9 cellular contexts compared by ENCODE assay signal in the genomic region with DNA sequence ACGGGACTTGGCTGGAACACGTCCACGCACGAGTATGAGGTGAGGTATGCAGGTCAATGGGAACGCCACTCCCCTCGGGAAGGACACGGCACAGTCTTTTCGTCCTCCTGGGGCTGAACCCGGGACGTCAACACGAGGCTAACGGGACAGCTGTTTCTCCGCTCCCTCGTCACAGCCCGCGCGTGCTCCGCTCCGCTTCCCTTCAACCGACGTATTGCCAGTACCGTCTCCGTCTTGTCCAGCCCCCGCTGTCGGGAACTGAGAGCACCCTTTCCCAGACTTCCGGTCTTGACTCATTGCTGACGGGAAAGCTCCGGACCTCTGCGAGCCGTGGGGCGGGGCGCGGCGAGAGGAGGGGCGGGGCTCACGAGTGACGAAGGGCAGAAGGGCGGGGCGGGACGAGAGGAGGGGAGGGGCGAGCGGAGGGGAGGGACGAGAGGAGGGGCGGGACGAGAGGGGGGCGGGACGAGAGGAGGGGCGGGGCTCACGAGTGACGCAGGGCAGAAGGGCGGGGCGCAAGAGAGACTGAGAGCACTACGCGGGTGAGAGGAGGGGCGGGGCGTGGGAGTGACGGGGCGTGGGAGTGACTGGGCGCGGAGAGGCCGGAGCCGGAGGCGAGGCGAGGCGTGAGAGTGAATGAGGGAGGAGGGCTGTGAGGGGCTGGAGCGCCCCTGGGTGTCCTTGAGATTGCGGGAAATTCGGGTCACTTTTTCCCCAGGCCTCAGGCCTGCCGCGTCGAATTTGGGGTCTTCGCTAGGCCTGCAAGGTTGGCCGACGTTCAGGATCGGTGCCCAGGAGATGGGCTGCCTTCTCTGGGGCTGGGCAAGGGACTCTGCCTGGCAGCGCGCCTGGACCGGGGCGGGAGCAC. TPM values are rescaled to one million over a fixed set of nuclear protein-coding genes. Genes with fewer than 3 reads are reported as not detected.
A peak's percentile ranks its signal among the peaks of the same experiment; 100 is the strongest.
DNase-seq lines count a peak whose midpoint lies in the region; ATAC-seq, FAIRE-seq and TF ChIP-seq lines count a peak whose summit lies in the region.
"Had no signal": no experiment of that assay in that cellular context is flagged by ENCODE, and none has a peak within 500 bp of the region (broad histone marks: within the 10 kb centered on the region; RNA-seq: fewer than 3 reads in every experiment).

No MANE protein-coding gene starts in this region.

- 0 out of 2 replicates have a peak, but pooled peaks have one; percentile 5 for TF ChIP-seq CTCF in HepG2 (CRISPR knock-in tag; IDR thresholded peaks at IDR 0.05)

- no peaks in the 10 kb centered on the region; a peak in 1 of 5 replicates for H3K27me3 ChIP-seq in HepG2 (ENCODE audit: control insufficient read depth in 1 of 2, insufficient read depth in 2 of 2, low read length in 2 of 2)

- POLR2A ChIA-PET in HepG2 (lab: Yijun Ruan, JAX) = interaction anchor here (0.7 to 2.4 kb wide), 15 partner anchors 8 to 207 kb away, joined by 3 to 23 read pairs (median 7); partner anchors contain the start of genes ADAMTS4, APOA2, CFAP126 and NDUFS2

- 2% methylated on average over 37 of the region's 79 CpGs for WGBS in HepG2 (ENCODE audit: low lambda C conversion rate)

- TF ChIP-seq EP300 in HepG2 (IDR thresholded peaks at IDR 0.05; ENCODE audit: low read depth in 2 of 2, low read length in 2 of 2) = no peak; a peak in 1 of 4 replicates
- TF ChIP-seq EP300 in HepG2 (CRISPR knock-in tag; IDR thresholded peaks at IDR 0.05; ENCODE audit: borderline replicate concordance) = peak; percentile 44; the same call in 1 of the 2 replicates

- no peaks in the 10 kb centered on the region for H4K20me1 ChIP-seq in HepG2 (ENCODE audit: insufficient read depth, low read length)

- H3K4me1 ChIP-seq in HepG2 (ENCODE audit: insufficient read depth, low read length) = peaks cover 50% of the 10 kb centered on the region

- no peaks in the 10 kb centered on the region for H3K79me2 ChIP-seq in HepG2 (ENCODE audit: insufficient read depth, low read length)

- TF ChIP-seq RAD21 in HepG2 (CRISPR knock-in tag; IDR thresholded peaks at IDR 0.05) = peak; percentile 14; the same call in 1 of the 2 replicates

- H3K9ac ChIP-seq in HepG2 (ENCODE audit: insufficient read depth, low read depth, low read length) = peak overlapping the region; percentile 90

- peak; percentile 93 to 95 for TF ChIP-seq POLR2A in HepG2 (IDR thresholded peaks at IDR 0.05; ENCODE audit: insufficient read depth in 1 of 2, low read depth in 2 of 2, low read length in 2 of 2)

- no TSS peak for BruUV-seq in HepG2 (replicated peaks; lab: Mats Ljungman, UMichigan)

- H3K9me3 ChIP-seq in HepG2 (ENCODE audit: low read length) = no peaks in the 10 kb centered on the region

- FAIRE-seq in HepG2 (lab: Jason Lieb, UNC) = peak; percentile 30

- peak overlapping the region; percentile 99 for H3K4me2 ChIP-seq in HepG2 (ENCODE audit: low read depth, low read length)

- peak overlapping the region; percentile 66 to 97 (median 80) for H3K4me3 ChIP-seq in HepG2 (replicated peaks in 1 of 3; ENCODE audit: insufficient read depth in 1 of 3, low read depth in 2 of 3, low read length in 3 of 3)

- ATAC-seq in GM19397 (IDR thresholded peaks at IDR 0.05; ENCODE audit: unreplicated experiment) = peak; percentile 78
- ATAC-seq in HG03558 (IDR thresholded peaks at IDR 0.05; ENCODE audit: extremely low read depth, unreplicated experiment) = peak; percentile 39
- peak; percentile 92 for ATAC-seq in HepG2

- intact Hi-C loops in HepG2 (cut with micrococcal nuclease; ENCODE audit: unreplicated experiment) = loop anchor here (1.0 kb wide), 1 partner anchor 8 kb away; no protein-coding TSS in a partner anchor

- in situ Hi-C loops in HepG2 (cut with HindIII; ENCODE audit: extremely low pct_ligation_motif_present, low pct_unique_long_range_greater_than_20kb) = loop anchor here (10.0 kb wide), 1 partner anchor 165 kb away; the partner anchor contains the start of genes APOA2 and TOMM40L

- peak overlapping the region; percentile 74 for H3K27ac ChIP-seq in HepG2 (ENCODE audit: extremely low read length, insufficient read depth, low read length)

- DNase-seq in CD1c-positive myeloid dendritic cell (ENCODE audit: extremely low spot score) (peak; percentile 98), NCI-H748 (lab: John Stamatoyannopoulos, UW; ENCODE audit: unreplicated experiment) (peak; percentile 93), dedifferentiated amniotic fluid mesenchymal stem cell (ENCODE audit: extremely low spot score) (peak; percentile 98), HepG2 (ENCODE audit: low spot score) (peak; percentile 91)
- peak; percentile 96 for DNase-seq in activated CD4-positive, alpha-beta T cell treated with anti-CD3 and anti-CD28 coated beads, Interleukin-2, amount 50 U/mL, for 1 hour
- DNase-seq in stimulated activated CD4-positive, alpha-beta T cell treated with anti-CD3 and anti-CD28 coated beads, Interleukin-2, amount 100 ng/mL, for 4 hours (ENCODE audit: low read depth) = peak; percentile 90

- H2AFZ ChIP-seq in HepG2 (ENCODE audit: low read length) = peak overlapping the region; percentile 84

- no peaks in the 10 kb centered on the region for H3K36me3 ChIP-seq in HepG2 (replicated peaks in 1 of 2; ENCODE audit: control insufficient read depth in 1 of 2, insufficient read depth in 2 of 2, low read length in 2 of 2)

- CTCF ChIA-PET in HepG2 (lab: Yijun Ruan, JAX; ENCODE audit: low intra/inter-chr PET ratio, low total read pairs) = no interaction called here

TF ChIP-seq in HepG2, 621 proteins besides CTCF, POLR2A, EP300 and RAD21 (continues in another document):
- TF ChIP-seq KDM2A (CRISPR knock-in tag; IDR thresholded peaks at IDR 0.05; ENCODE audit: borderline replicate concordance, low read depth) (peak; percentile 62; the same call in 1 of the 2 replicates), ZFAT (CRISPR knock-in tag; conservative IDR thresholded peaks at IDR 0.05) (no peak), MXD1 (CRISPR knock-in tag; IDR thresholded peaks at IDR 0.05) (peak; percentile 42), HMGXB4 (CRISPR knock-in tag; IDR thresholded peaks at IDR 0.05; ENCODE audit: borderline replicate concordance in 1 of 2, low read depth in 1 of 2) (peak; percentile 47 to 78; a peak in 2 of 4 replicates), YEATS4 (CRISPR knock-in tag; IDR thresholded peaks at IDR 0.05; ENCODE audit: borderline replicate concordance) (peak; percentile 59; the same call in 1 of the 2 replicates), BCL6 (CRISPR knock-in tag; IDR thresholded peaks at IDR 0.05) (0 out of 2 replicates have a peak, but pooled peaks have one; percentile 34), DPF2 (CRISPR knock-in tag; IDR thresholded peaks at IDR 0.05; ENCODE audit: borderline replicate concordance, low read depth) (peak; percentile 34; the same call in 1 of the 2 replicates), TCF7 (IDR thresholded peaks at IDR 0.05; ENCODE audit: low read depth) (no peak)
- TF ChIP-seq, protein P1, sequence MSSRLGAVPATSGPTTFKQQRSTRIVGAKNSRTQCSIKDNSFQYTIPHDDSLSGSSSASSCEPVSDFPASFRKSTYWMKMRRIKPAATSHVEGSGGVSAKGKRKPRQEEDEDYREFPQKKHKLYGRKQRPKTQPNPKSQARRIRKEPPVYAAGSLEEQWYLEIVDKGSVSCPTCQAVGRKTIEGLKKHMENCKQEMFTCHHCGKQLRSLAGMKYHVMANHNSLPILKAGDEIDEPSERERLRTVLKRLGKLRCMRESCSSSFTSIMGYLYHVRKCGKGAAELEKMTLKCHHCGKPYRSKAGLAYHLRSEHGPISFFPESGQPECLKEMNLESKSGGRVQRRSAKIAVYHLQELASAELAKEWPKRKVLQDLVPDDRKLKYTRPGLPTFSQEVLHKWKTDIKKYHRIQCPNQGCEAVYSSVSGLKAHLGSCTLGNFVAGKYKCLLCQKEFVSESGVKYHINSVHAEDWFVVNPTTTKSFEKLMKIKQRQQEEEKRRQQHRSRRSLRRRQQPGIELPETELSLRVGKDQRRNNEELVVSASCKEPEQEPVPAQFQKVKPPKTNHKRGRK (CRISPR knock-in tag; IDR thresholded peaks at IDR 0.05) = no peak

RNA-seq across cellular contexts. Expression of gene CFAP126, which starts 22.2 kb away (rescaled TPM):
- not detected in 2 replicates for total RNA-seq in HepG2 (2016; rRNA removed; fragmentation: Illumina TruSeq; extraction: Trizol)
- not detected in 2 replicates for total RNA-seq in HepG2 (2016; cell fraction: cytosol; rRNA removed; fragmentation: Illumina TruSeq; extraction: Trizol; ENCODE audit: low read depth)
- total RNA-seq in HepG2 (2016; cell fraction: insoluble cytoplasmic fraction; rRNA removed; fragmentation: Illumina TruSeq; extraction: Trizol) = not detected in 2 replicates
- total RNA-seq in HepG2 (2016; cell fraction: membrane; rRNA removed; fragmentation: Illumina TruSeq; extraction: Trizol) = not detected in 2 replicates
- total RNA-seq in HepG2 (2016; cell fraction: nucleus; rRNA removed; fragmentation: Illumina TruSeq; extraction: Trizol) = not detected in 2 replicates
- not detected in 2 replicates for polyA plus RNA-seq in HepG2 (2011; rRNA removed)
- polyA plus RNA-seq in HepG2 (2011; cell fraction: cytosol; rRNA removed) = not detected in 2 replicates
- polyA plus RNA-seq in HepG2 (2011; cell fraction: nucleus; rRNA removed) = not detected in 2 replicates
- not detected in 2 replicates for polyA plus RNA-seq in HepG2 (2012)
- polyA plus RNA-seq in HepG2 (2016; cell fraction: cytosol; fragmentation: Illumina TruSeq; extraction: Trizol; ENCODE audit: low read depth) = not detected in 2 replicates
- not detected in 2 replicates for polyA plus RNA-seq in HepG2 (2016; cell fraction: insoluble cytoplasmic fraction; fragmentation: Illumina TruSeq; extraction: Trizol; ENCODE audit: low read depth)
- polyA plus RNA-seq in HepG2 (2016; cell fraction: membrane; fragmentation: Illumina TruSeq; extraction: Trizol; ENCODE audit: low read depth) = not detected in 2 replicates
- polyA plus RNA-seq in HepG2 (2016; cell fraction: nucleus; fragmentation: Illumina TruSeq; extraction: Trizol; ENCODE audit: insufficient read depth, low read depth) = not detected in 2 replicates
- not detected in 2 replicates for polyA minus RNA-seq in HepG2 (2011; rRNA and poly(A)+ RNA removed; ENCODE audit: low replicate concordance)
- polyA minus RNA-seq in HepG2 (2011; cell fraction: cytosol; rRNA and poly(A)+ RNA removed) = not detected in 2 replicates
- not detected in 2 replicates for polyA minus RNA-seq in HepG2 (2011; cell fraction: nucleus; rRNA and poly(A)+ RNA removed)
- total RNA-seq: subcutaneous adipose tissue had no signal

Comparison
In these comparisons a context has a peak if more than half of its experiments do, and no peak if none do; other contexts are left out.
1. Peak in every context shown above with its lines: DNase-seq, ATAC-seq, H3K4me3 ChIP-seq and H3K27ac ChIP-seq.
2. ATAC-seq: peak in every context shown above with its lines; median percentile 92 in HepG2; 78 in GM19397; 39 in HG03558.